In genomic region chr3:71339049-71339448, GRCh38 we compare ENCODE assay signal across 18 cellular contexts.
"Had no signal": no experiment of that assay in that cellular context is flagged by ENCODE, and none has a peak within 500 bp of the region (broad histone marks: within the 10 kb centered on the region; RNA-seq: fewer than 3 reads in every experiment).

No MANE protein-coding gene starts in this region.

- H3K4me1 ChIP-seq: esophagus squamous epithelium, left lung had no signal

- H3K4me3 ChIP-seq: esophagus squamous epithelium, hepatocyte, left lung, skin epidermis had no signal

- H3K4me3 Mint-ChIP-seq: activated naive CD4-positive, alpha-beta T cell treated with anti-CD3 and anti-CD28 coated beads for 36 hours; natural killer cell had no signal

- H3K4me1 Mint-ChIP-seq: natural killer cell had no signal

- H3K27me3 ChIP-seq: esophagus squamous epithelium, hepatocyte, left lung had no signal

- DNase-seq: activated CD4-positive, alpha-beta T cell treated with anti-CD3 and anti-CD28 coated beads, Interleukin-2, amount 50 U/mL, for 48 hours; activated naive CD4-positive, alpha-beta T cell treated with anti-CD3 and anti-CD28 coated beads for 36 hours; caudate nucleus; effector CD8-positive, alpha-beta T cell; esophagus squamous epithelium; left lung; natural killer cell; occipital lobe; right cardiac atrium; stimulated activated CD4-positive, alpha-beta T cell treated with anti-CD3 and anti-CD28 coated beads, Interleukin-15, amount 100 ng/mL, for 24 hours; stimulated activated CD4-positive, alpha-beta T cell treated with anti-CD3 and anti-CD28 coated beads, Interleukin-4, amount 100 ng/mL, for 24 hours; stimulated activated naive CD8-positive, alpha-beta T cell treated with anti-CD3 and anti-CD28 coated beads, Interleukin-15, Interleukin-2, amounts not matched to agents 100 U/mL and 50 U/mL, for 24 hours; T-helper 9 cell had no signal

- H3K9me3 ChIP-seq: left lung had no signal

- H3K27ac ChIP-seq: esophagus squamous epithelium, hepatocyte, left lung, skin epidermis had no signal

- ATAC-seq: activated CD4-positive, CD25-positive, alpha-beta regulatory T cell treated with anti-CD3 and anti-CD28 coated beads, Interleukin-2, amount 50 U/mL, for 24 hours; left lung; natural killer cell; right cardiac atrium; stimulated activated naive CD8-positive, alpha-beta T cell treated with anti-CD3 and anti-CD28 coated beads, Interleukin-15, Interleukin-2, amounts not matched to agents 100 U/mL and 50 U/mL, for 24 hours had no signal

- H3K36me3 ChIP-seq: left lung had no signal

- H3K27ac Mint-ChIP-seq: activated naive CD4-positive, alpha-beta T cell treated with anti-CD3 and anti-CD28 coated beads for 36 hours; activated T-helper 2 cell treated with anti-CD3 and anti-CD28 coated beads, Interferon-gamma antibody, Interleukin-2, Interleukin-4, amounts not matched to agents 10 μg/mL and 5 μg/mL and 100 μg/mL, durations not matched to agents 14 hours and 24 hours and 36 hours; natural killer cell had no signal

- H3K27me3 Mint-ChIP-seq: progenitor cell of endocrine pancreas had no signal
